In the genomic region with DNA sequence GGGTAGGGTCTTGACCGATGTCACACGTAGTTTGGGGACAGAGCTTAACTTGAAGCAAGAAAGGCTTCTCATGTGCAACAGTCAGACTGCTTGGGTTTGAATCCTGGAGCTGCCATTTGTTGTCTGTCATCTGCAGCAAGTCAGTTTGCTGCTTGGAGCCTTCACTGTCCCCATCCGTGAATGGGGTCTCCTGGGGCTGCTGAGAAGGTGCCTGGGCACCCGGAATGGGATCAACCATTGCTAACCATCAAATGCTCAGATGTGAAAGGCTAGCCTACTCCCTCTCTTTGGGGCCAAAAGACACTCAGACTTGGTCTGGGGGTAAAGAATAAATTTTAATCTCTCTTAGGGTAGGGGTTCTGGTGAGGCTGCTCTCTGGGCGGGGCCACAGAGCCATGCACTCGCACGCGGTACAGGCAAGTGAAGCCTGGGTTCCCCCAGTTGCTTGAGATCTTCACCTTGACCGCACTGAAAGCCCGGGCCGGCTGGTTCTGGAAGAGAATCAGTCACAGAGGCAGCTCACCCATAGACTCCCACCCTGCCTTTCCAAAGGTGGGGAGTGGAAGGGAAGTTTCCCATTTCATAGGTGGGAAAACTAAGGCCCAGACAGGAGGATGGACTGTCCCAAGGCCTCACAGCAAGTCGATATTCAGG, we compare ENCODE assay signal across 17 cellular contexts. TPM values are rescaled to one million over a fixed set of nuclear protein-coding genes. Genes with fewer than 3 reads are reported as not detected.
DNase-seq lines count a peak whose midpoint lies in the region; ATAC-seq and TF ChIP-seq lines count a peak whose summit lies in the region.
"Had no signal": no experiment of that assay in that cellular context is flagged by ENCODE, and none has a peak within 500 bp of the region (broad histone marks: within the 10 kb centered on the region; RNA-seq: fewer than 3 reads in every experiment).

No MANE protein-coding gene starts in this region.

- POLR2A ChIA-PET in CD4-positive, alpha-beta T cell (lab: Charles Lee) = interaction anchor here (1.6 to 1.7 kb wide), 2 partner anchors 11 to 16 kb away, joined by 4 to 8 read pairs; no protein-coding TSS in a partner anchor

- H3K9me3 Mint-ChIP-seq in CD4-positive, alpha-beta T cell = no peaks in the 10 kb centered on the region
- H3K9me3 Mint-ChIP-seq in activated CD4-positive, alpha-beta T cell treated with anti-CD3 and anti-CD28 coated beads, Interleukin-2, amount 10 ng/mL, durations not matched to agents 24 days and 14 days = no peaks in the 10 kb centered on the region
- no peaks in the 10 kb centered on the region for H3K9me3 Mint-ChIP-seq in nephron progenitor cell
- H3K9me3 Mint-ChIP-seq: CD8-positive, alpha-beta T cell had no signal

- H3K27me3 Mint-ChIP-seq in CD4-positive, alpha-beta T cell = no peaks in the 10 kb centered on the region
- no peaks in the 10 kb centered on the region for H3K27me3 Mint-ChIP-seq in activated CD4-positive, alpha-beta T cell treated with anti-CD3 and anti-CD28 coated beads, Interleukin-2, amount 10 ng/mL, durations not matched to agents 24 days and 14 days
- no peaks in the 10 kb centered on the region for H3K27me3 Mint-ChIP-seq in nephron progenitor cell (ENCODE audit: low read depth, poor library complexity)

- no peak overlapping the region for H3K9ac ChIP-seq in BLaER1

- peaks cover 33% of the 10 kb centered on the region for H3K4me1 Mint-ChIP-seq in CD4-positive, alpha-beta T cell (ENCODE audit: low read depth)
- no peaks in the 10 kb centered on the region for H3K4me1 Mint-ChIP-seq in activated CD4-positive, alpha-beta T cell treated with anti-CD3 and anti-CD28 coated beads, Interleukin-2, amount 10 ng/mL, durations not matched to agents 24 days and 14 days
- peaks cover 14% of the 10 kb centered on the region for H3K4me1 Mint-ChIP-seq in nephron progenitor cell

- H3K4me3 Mint-ChIP-seq in CD4-positive, alpha-beta T cell = no peak overlapping the region
- H3K4me3 Mint-ChIP-seq in activated CD4-positive, alpha-beta T cell treated with anti-CD3 and anti-CD28 coated beads, Interleukin-2, amount 10 ng/mL, durations not matched to agents 24 days and 14 days = no peak overlapping the region
- no peak overlapping the region for H3K4me3 Mint-ChIP-seq in nephron progenitor cell
- H3K4me3 Mint-ChIP-seq: CD8-positive, alpha-beta T cell had no signal

- H3K9me3 ChIP-seq in BLaER1 = no peaks in the 10 kb centered on the region
- H3K9me3 ChIP-seq in CD4-positive, alpha-beta T cell (ENCODE audit: control insufficient read depth, low read length) = no peaks in the 10 kb centered on the region
- H3K9me3 ChIP-seq: SJCRH30 had no signal

- CTCF ChIA-PET in CD4-positive, alpha-beta T cell (lab: Charles Lee) = interaction anchor here (1.2 kb wide), 1 partner anchor 17 kb away, joined by 3 read pairs; no protein-coding TSS in a partner anchor

- H3K27me3 ChIP-seq in BLaER1 = no peaks in the 10 kb centered on the region
- H3K27me3 ChIP-seq in CD4-positive, alpha-beta T cell (ENCODE audit: control insufficient read depth, insufficient read depth, low read length) = no peaks in the 10 kb centered on the region
- H3K27me3 ChIP-seq: SJCRH30 had no signal

- H3K36me3 ChIP-seq in BLaER1 = no peaks in the 10 kb centered on the region
- H3K36me3 ChIP-seq: SJCRH30 had no signal

- H4K20me1 ChIP-seq in BLaER1 = no peaks in the 10 kb centered on the region

- no peak for TF ChIP-seq CTCF in CD4-positive, alpha-beta T cell (IDR thresholded peaks at IDR 0.05)
- TF ChIP-seq CTCF in nephron progenitor cell (IDR thresholded peaks at IDR 0.05) = no peak

- H3K4me1 ChIP-seq in BLaER1 = peaks cover 79% of the 10 kb centered on the region

- no peaks in the 10 kb centered on the region for H3K36me3 Mint-ChIP-seq in CD4-positive, alpha-beta T cell (ENCODE audit: low read depth)
- H3K36me3 Mint-ChIP-seq in activated CD4-positive, alpha-beta T cell treated with anti-CD3 and anti-CD28 coated beads, Interleukin-2, amount 10 ng/mL, durations not matched to agents 24 days and 14 days (ENCODE audit: low read depth) = no peaks in the 10 kb centered on the region
- no peaks in the 10 kb centered on the region for H3K36me3 Mint-ChIP-seq in nephron progenitor cell (ENCODE audit: low read depth)
- H3K36me3 Mint-ChIP-seq: CD8-positive, alpha-beta T cell had no signal

- no peak for ATAC-seq in CD4-positive, alpha-beta T cell (ENCODE audit: poor library complexity)
- ATAC-seq: CD8-positive, alpha-beta T cell had no signal

- peak overlapping the region; percentile 14; the same call in 1 of the 2 replicates for H3K4me2 ChIP-seq in BLaER1

- no peak overlapping the region for H3K4me3 ChIP-seq in BLaER1
- H3K4me3 ChIP-seq: SJCRH30 had no signal

- intact Hi-C loops in CD4-positive, alpha-beta T cell (cut with DNase I, micrococcal nuclease) = no loop called here
- intact Hi-C loops in posterior vena cava (cut with DNase I) = no loop called here
- intact Hi-C loops in activated CD4-positive, alpha-beta T cell treated with anti-CD3 and anti-CD28 coated beads, Interleukin-2, amount 10 ng/mL, durations not matched to agents 24 days and 14 days (cut with micrococcal nuclease) = no loop called here

- no peak overlapping the region for H3K27ac ChIP-seq in BLaER1
- no peak overlapping the region for H3K27ac ChIP-seq in CD4-positive, alpha-beta T cell (ENCODE audit: low read depth, low read length)
- H3K27ac ChIP-seq in caudate nucleus (ENCODE audit: low read depth, low read length) = peak overlapping the region; percentile 86

- H3K27ac Mint-ChIP-seq in CD4-positive, alpha-beta T cell = peak overlapping the region; percentile 31
- no peak overlapping the region for H3K27ac Mint-ChIP-seq in activated CD4-positive, alpha-beta T cell treated with anti-CD3 and anti-CD28 coated beads, Interleukin-2, amount 10 ng/mL, durations not matched to agents 24 days and 14 days
- no peak overlapping the region for H3K27ac Mint-ChIP-seq in nephron progenitor cell
- H3K27ac Mint-ChIP-seq: CD8-positive, alpha-beta T cell had no signal

- no peak for DNase-seq in CD4-positive, alpha-beta T cell
- DNase-seq in caudate nucleus (lab: John Stamatoyannopoulos, UW) = no peak
- peak; percentile 69 for DNase-seq in posterior vena cava (ENCODE audit: low spot score)
- DNase-seq in activated CD4-positive, alpha-beta T cell treated with anti-CD3 and anti-CD28 coated beads, Interleukin-2, amount 10 ng/mL, durations not matched to agents 24 days and 14 days = no peak
- no peak for DNase-seq in nephron progenitor cell
- no peak for DNase-seq in EL
- DNase-seq: DMS79; NCI-H1417 treated with DMSO at 0.1 percent for 48 hours; NCI-H1930; NCI-H2171; NK-92 treated with Interleukin-12 subunit alpha and Interleukin-12 subunit beta, amount 100 ng/mL, for 24 hours had no signal

RNA-seq across cellular contexts. Expression of gene SUN5, which starts 20.6 kb away (rescaled TPM):
- not detected for total RNA-seq in CD4-positive, alpha-beta T cell
- total RNA-seq in posterior vena cava = not detected
- total RNA-seq in activated CD4-positive, alpha-beta T cell treated with anti-CD3 and anti-CD28 coated beads, Interleukin-2, amount 10 ng/mL, durations not matched to agents 24 days and 14 days = not detected in 2 replicates
- total RNA-seq: CD8-positive, alpha-beta T cell; G401; OCI-LY7; RPMI7951; SJCRH30 had no signal

RNA-seq across cellular contexts. Expression of gene BPIFB2, which starts 23.9 kb away (rescaled TPM):
- not detected for total RNA-seq in CD4-positive, alpha-beta T cell
- total RNA-seq in posterior vena cava = not detected
- total RNA-seq in activated CD4-positive, alpha-beta T cell treated with anti-CD3 and anti-CD28 coated beads, Interleukin-2, amount 10 ng/mL, durations not matched to agents 24 days and 14 days = not detected in 2 replicates
- total RNA-seq: CD8-positive, alpha-beta T cell; G401; OCI-LY7; RPMI7951; SJCRH30 had no signal

RNA-seq across cellular contexts. Expression of gene BPIFB6, which starts 47.9 kb away (rescaled TPM):
- total RNA-seq in CD4-positive, alpha-beta T cell = not detected
- total RNA-seq in posterior vena cava = not detected
- not detected in 2 replicates for total RNA-seq in activated CD4-positive, alpha-beta T cell treated with anti-CD3 and anti-CD28 coated beads, Interleukin-2, amount 10 ng/mL, durations not matched to agents 24 days and 14 days
- total RNA-seq: CD8-positive, alpha-beta T cell; G401; OCI-LY7; RPMI7951; SJCRH30 had no signal
